Comparison of ENCODE assay signal across 21 cellular contexts in genomic region chr6:2616796-2617195, GRCh38.
"Had no signal": no experiment of that assay in that cellular context is flagged by ENCODE, and none has a peak within 500 bp of the region (broad histone marks: within the 10 kb centered on the region; RNA-seq: fewer than 3 reads in every experiment).

No MANE protein-coding gene starts in this region.

- H3K9me3 ChIP-seq: adrenal gland, body of pancreas, prostate gland, SK-N-SH, suprapubic skin had no signal

- H3K27ac ChIP-seq: adrenal gland, body of pancreas, left lung, prostate gland, suprapubic skin had no signal

- H3K9me3 Mint-ChIP-seq: activated naive CD4-positive, alpha-beta T cell treated with anti-CD3 and anti-CD28 coated beads, Interleukin-2, amount 50 U/mL, for 24 hours; dendritic cell treated with granulocyte-macrophage colony-stimulating factor and Interleukin-4, amounts not matched to agents 40 ng/mL and 50 ng/mL, for 4 days; effector memory CD8-positive, alpha-beta T cell had no signal

- H3K4me1 Mint-ChIP-seq: activated CD4-positive, alpha-beta memory T cell treated with anti-CD3 and anti-CD28 coated beads, Interleukin-2, amount 10 ng/mL, durations not matched to agents 7 days and 5 days; activated CD4-positive, alpha-beta T cell treated with anti-CD3 and anti-CD28 coated beads for 36 hours; activated naive CD4-positive, alpha-beta T cell treated with anti-CD3 and anti-CD28 coated beads, Interleukin-2, amount 50 U/mL, for 24 hours; naive thymus-derived CD8-positive, alpha-beta T cell had no signal

- H3K4me3 ChIP-seq: adrenal gland, body of pancreas, left lung, prostate gland, suprapubic skin had no signal

- H3K4me2 ChIP-seq: SK-N-SH had no signal

- H3K27me3 ChIP-seq: adrenal gland, body of pancreas, left lung had no signal

- H3K36me3 Mint-ChIP-seq: activated naive CD4-positive, alpha-beta T cell treated with anti-CD3 and anti-CD28 coated beads, Interleukin-2, amount 50 U/mL, for 24 hours had no signal

- H3K4me3 Mint-ChIP-seq: activated CD4-positive, alpha-beta memory T cell treated with anti-CD3 and anti-CD28 coated beads, Interleukin-2, amount 10 ng/mL, durations not matched to agents 7 days and 5 days; activated CD4-positive, alpha-beta T cell treated with anti-CD3 and anti-CD28 coated beads for 36 hours; activated naive CD4-positive, alpha-beta T cell treated with anti-CD3 and anti-CD28 coated beads, Interleukin-2, amount 50 U/mL, for 24 hours; activated T-cell treated with anti-CD3 and anti-CD28 coated beads, Interleukin-2, amount 50 U/mL, for 24 hours; dendritic cell treated with granulocyte-macrophage colony-stimulating factor and Interleukin-4, amounts not matched to agents 40 ng/mL and 50 ng/mL, for 4 days; effector memory CD8-positive, alpha-beta T cell; naive thymus-derived CD8-positive, alpha-beta T cell had no signal

- H3K36me3 ChIP-seq: adrenal gland, left lung, prostate gland, suprapubic skin had no signal

- ATAC-seq: activated CD4-positive, alpha-beta T cell treated with anti-CD3 and anti-CD28 coated beads for 36 hours; body of pancreas; effector memory CD8-positive, alpha-beta T cell; left lung; naive thymus-derived CD8-positive, alpha-beta T cell had no signal

- H3K4me1 ChIP-seq: body of pancreas, left lung, prostate gland, suprapubic skin had no signal

- H3K27ac Mint-ChIP-seq: activated CD4-positive, alpha-beta memory T cell treated with anti-CD3 and anti-CD28 coated beads, Interleukin-2, amount 10 ng/mL, durations not matched to agents 7 days and 5 days; activated CD4-positive, alpha-beta T cell treated with anti-CD3 and anti-CD28 coated beads for 36 hours; activated naive CD4-positive, alpha-beta T cell treated with anti-CD3 and anti-CD28 coated beads, Interleukin-2, amount 50 U/mL, for 24 hours; activated T-cell treated with anti-CD3 and anti-CD28 coated beads, Interleukin-2, amount 50 U/mL, for 24 hours; dendritic cell treated with granulocyte-macrophage colony-stimulating factor and Interleukin-4, amounts not matched to agents 40 ng/mL and 50 ng/mL, for 4 days; effector memory CD8-positive, alpha-beta T cell; naive thymus-derived CD8-positive, alpha-beta T cell had no signal

- DNase-seq: activated CD4-positive, alpha-beta memory T cell treated with anti-CD3 and anti-CD28 coated beads, Interleukin-2, amount 10 ng/mL, durations not matched to agents 7 days and 5 days; activated CD4-positive, alpha-beta T cell treated with anti-CD3 and anti-CD28 coated beads for 36 hours; activated T-cell treated with anti-CD3 and anti-CD28 coated beads, Interleukin-2, amount 50 U/mL, for 24 hours; adrenal gland; body of pancreas; cerebellar nuclear complex; effector memory CD8-positive, alpha-beta T cell; hypothalamus; kidney; left lung; naive thymus-derived CD8-positive, alpha-beta T cell; right cardiac atrium; SK-N-SH; small intestine; stimulated activated CD4-positive, alpha-beta T cell treated with anti-CD3 and anti-CD28 coated beads, Interleukin-4, amount 100 ng/mL, for 4 hours; stimulated activated CD8-positive, alpha-beta memory T cell treated with anti-CD3 and anti-CD28 coated beads, Interleukin-4, amount 100 ng/mL, for 48 hours; stimulated activated naive CD4-positive, alpha-beta T cell treated with Interleukin-2 at 50 U/mL for 16 hours had no signal

- H3K9ac ChIP-seq: SK-N-SH had no signal
